ENCODE assay signal across 24 cellular contexts in the genomic region with DNA sequence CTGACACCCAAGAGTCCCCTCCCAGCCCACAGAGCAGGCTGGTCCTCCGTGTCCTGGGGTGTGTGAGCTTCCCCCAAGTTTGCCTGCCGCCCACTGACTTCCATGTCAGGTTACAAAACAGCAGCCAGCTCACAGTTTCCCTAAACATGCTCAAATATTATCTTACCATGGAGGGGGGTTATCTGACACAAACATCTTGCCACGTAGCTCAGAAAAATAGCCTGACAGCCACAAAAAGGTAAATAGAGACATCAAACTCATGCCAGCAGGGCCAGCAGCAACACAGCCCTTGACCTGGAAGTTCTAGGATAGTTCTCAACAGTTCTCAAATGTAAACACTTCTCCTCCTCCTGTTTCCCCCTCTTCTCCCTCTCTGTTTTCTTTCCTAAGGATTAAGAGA.
"Had no signal": no experiment of that assay in that cellular context is flagged by ENCODE, and none has a peak within 500 bp of the region (broad histone marks: within the 10 kb centered on the region; RNA-seq: fewer than 3 reads in every experiment).

No MANE protein-coding gene starts in this region.

- H3K79me2 ChIP-seq: hepatocyte had no signal

- H2AFZ ChIP-seq: hepatocyte had no signal

- H3K36me3 Mint-ChIP-seq: activated naive CD4-positive, alpha-beta T cell treated with anti-CD3 and anti-CD28 coated beads, Interleukin-2, amount 50 U/mL, for 72 hours; memory B cell; stimulated activated effector memory CD8-positive, alpha-beta T cell treated with anti-CD3 and anti-CD28 coated beads, Interleukin-12 subunit alpha, Interleukin-12 subunit beta, amount 100 ng/mL, for 72 hours; T-cell had no signal

- H3K4me3 ChIP-seq: hepatocyte, ovary had no signal

- H3K4me2 ChIP-seq: hepatocyte had no signal

- H3K9me3 ChIP-seq: ovary had no signal

- H3K27me3 ChIP-seq: brain microvascular endothelial cell, hepatocyte, ovary had no signal

- H3K27ac Mint-ChIP-seq: activated CD8-positive, alpha-beta T cell treated with anti-CD3 and anti-CD28 coated beads, Interleukin-2, amount 10 ng/mL, durations not matched to agents 7 days and 5 days; activated naive CD4-positive, alpha-beta T cell treated with anti-CD3 and anti-CD28 coated beads, Interleukin-2, amount 50 U/mL, for 72 hours; memory B cell; naive B cell; stimulated activated naive CD8-positive, alpha-beta T cell treated with anti-CD3 and anti-CD28 coated beads, Interleukin-15, amount 100 ng/mL, for 72 hours; T-cell had no signal

- H3K9me3 Mint-ChIP-seq: activated naive CD4-positive, alpha-beta T cell treated with anti-CD3 and anti-CD28 coated beads, Interleukin-2, amount 50 U/mL, for 72 hours; memory B cell; neural crest cell; stimulated activated effector memory CD8-positive, alpha-beta T cell treated with anti-CD3 and anti-CD28 coated beads, Interleukin-12 subunit alpha, Interleukin-12 subunit beta, amount 100 ng/mL, for 72 hours; stimulated activated naive CD8-positive, alpha-beta T cell treated with anti-CD3 and anti-CD28 coated beads, Interleukin-15, amount 100 ng/mL, for 72 hours; T-cell had no signal

- H3K27ac ChIP-seq: brain microvascular endothelial cell, hepatocyte, ovary, WERI-Rb-1 had no signal

- H3K4me1 Mint-ChIP-seq: stimulated activated effector memory CD8-positive, alpha-beta T cell treated with anti-CD3 and anti-CD28 coated beads, Interleukin-12 subunit alpha, Interleukin-12 subunit beta, amount 100 ng/mL, for 72 hours had no signal

- H3K36me3 ChIP-seq: brain microvascular endothelial cell, ovary, WERI-Rb-1 had no signal

- DNase-seq: activated CD4-positive, alpha-beta T cell treated with anti-CD3 and anti-CD28 coated beads, Interleukin-2, amount 50 U/mL, for 1 hour; activated CD4-positive, CD25-positive, alpha-beta regulatory T cell treated with anti-CD3 and anti-CD28 coated beads, Interleukin-2, amount 50 U/mL, for 72 hours; activated CD8-positive, alpha-beta T cell treated with anti-CD3 and anti-CD28 coated beads, Interleukin-2, amount 10 ng/mL, durations not matched to agents 7 days and 5 days; activated gamma-delta T cell treated with Interleukin-2 at 50 U/mL for 16 hours; activated T-cell treated with anti-CD3 and anti-CD28 coated beads, Interleukin-2, amount 50 U/mL, for 1 hour; aorta; brain microvascular endothelial cell; central memory CD4-positive, alpha-beta T cell; dermis blood vessel endothelial cell; effector memory CD4-positive, alpha-beta T cell; glutamatergic neuron; left cardiac atrium; naive B cell; ovary; right cardiac atrium; stimulated activated CD4-positive, alpha-beta T cell treated with anti-CD3 and anti-CD28 coated beads, Interleukin-1b, Interleukin-23, amount 100 ng/mL, for 48 hours; stimulated activated naive CD8-positive, alpha-beta T cell treated with anti-CD3 and anti-CD28 coated beads, Interleukin-15, amount 100 ng/mL, for 72 hours; T-cell; WERI-Rb-1 had no signal

- H3K4me3 Mint-ChIP-seq: activated CD8-positive, alpha-beta T cell treated with anti-CD3 and anti-CD28 coated beads, Interleukin-2, amount 10 ng/mL, durations not matched to agents 7 days and 5 days; memory B cell; naive B cell; neural crest cell; stimulated activated effector memory CD8-positive, alpha-beta T cell treated with anti-CD3 and anti-CD28 coated beads, Interleukin-12 subunit alpha, Interleukin-12 subunit beta, amount 100 ng/mL, for 72 hours; stimulated activated naive CD8-positive, alpha-beta T cell treated with anti-CD3 and anti-CD28 coated beads, Interleukin-15, amount 100 ng/mL, for 72 hours; T-cell had no signal
